Comparison of ENCODE assay signal across 8 cellular contexts in the genomic region with DNA sequence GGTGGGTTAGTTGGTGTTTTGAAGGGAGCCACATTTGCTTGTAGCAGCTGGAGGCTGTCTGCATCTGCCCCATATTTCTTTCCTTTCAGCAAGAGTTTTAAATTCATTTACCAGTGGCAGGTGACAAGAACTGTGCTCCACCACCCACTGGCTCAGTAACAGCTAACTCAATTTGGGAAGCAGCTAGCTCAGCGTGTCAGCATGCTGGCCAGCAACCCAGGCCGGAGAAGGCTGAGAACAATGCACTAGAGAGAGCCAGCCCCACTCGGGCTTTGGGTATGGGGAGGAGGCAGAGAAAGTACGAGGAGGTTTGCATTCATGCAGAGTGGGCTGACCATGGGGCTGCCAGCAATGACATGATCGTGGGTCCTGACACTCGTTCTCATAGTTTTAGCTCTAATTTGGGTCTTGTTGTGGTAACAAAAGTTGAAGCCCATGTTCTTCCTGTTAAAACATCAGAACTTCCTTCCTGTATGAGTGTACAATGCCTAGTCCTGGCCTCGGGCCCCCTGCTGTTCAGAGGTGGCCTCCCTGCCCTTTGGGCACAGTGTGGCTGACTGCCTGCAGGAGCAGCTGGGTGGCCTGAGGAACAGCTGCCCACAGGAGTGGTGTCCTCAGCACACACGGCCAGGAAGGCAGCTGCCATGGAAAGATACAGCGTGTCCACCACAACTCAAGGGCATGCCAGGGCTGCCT. TPM values are rescaled to one million over a fixed set of nuclear protein-coding genes. Genes with fewer than 3 reads are reported as not detected.
DNase-seq lines count a peak whose midpoint lies in the region; ATAC-seq and TF ChIP-seq lines count a peak whose summit lies in the region.

No MANE protein-coding gene starts in this region.

- peak overlapping the region; percentile 49 for H3K27ac ChIP-seq in CD8-positive, alpha-beta memory T cell (ENCODE audit: low read depth, low read length)
- H3K27ac ChIP-seq in RWPE1 (peak overlapping the region; percentile 24), neutrophil (peak overlapping the region; percentile 96)

- peaks cover 29 to 71% (median 36%) of the 10 kb centered on the region in 3 donors for H3K36me3 Mint-ChIP-seq in CD8-positive, alpha-beta memory T cell

- CTCF ChIA-PET in CD8-positive, alpha-beta memory T cell (lab: Charles Lee) = interaction anchor here (0.7 to 4.5 kb wide), 37 partner anchors 9 to 535 kb away, joined by 3 to 25 read pairs (median 4); no protein-coding TSS in a partner anchor
- CTCF ChIA-PET in RWPE1 (lab: Yijun Ruan, JAX) = interaction anchor here (0.6 kb wide), 1 partner anchor 228 kb away, joined by 6 read pairs; no protein-coding TSS in a partner anchor

- H3K27ac Mint-ChIP-seq in CD8-positive, alpha-beta memory T cell = peak overlapping the region; percentile 92 to 98 (median 95)

- POLR2A ChIA-PET in CD8-positive, alpha-beta memory T cell (lab: Charles Lee) = interaction anchor here (0.6 to 3.2 kb wide), 6 partner anchors 22 to 142 kb away, joined by 3 to 21 read pairs (median 4); no protein-coding TSS in a partner anchor
- POLR2A ChIA-PET in RWPE1 (lab: Yijun Ruan, JAX; ENCODE audit: low non-redundant PET) = no interaction called here

- peaks cover 18% of the 10 kb centered on the region for H3K36me3 ChIP-seq in CD8-positive, alpha-beta memory T cell (ENCODE audit: insufficient read depth, low read length)
- peaks cover 61% of the 10 kb centered on the region for H3K36me3 ChIP-seq in neutrophil

- H3K4me3 Mint-ChIP-seq in CD8-positive, alpha-beta memory T cell = peak overlapping the region; percentile 63 to 88 (median 83)

- H3K27me3 Mint-ChIP-seq in CD8-positive, alpha-beta memory T cell = peaks cover 0 to 3% of the 10 kb centered on the region in 2 donors

- H3K4me1 Mint-ChIP-seq in CD8-positive, alpha-beta memory T cell = peaks cover 93 to 98% (median 98%) of the 10 kb centered on the region in 3 donors

- no peak for TF ChIP-seq CTCF in RWPE1 (conservative IDR thresholded peaks at IDR 0.05; ENCODE audit: low read depth)
- peak; percentile 81 for TF ChIP-seq CTCF in neutrophil (IDR thresholded peaks at IDR 0.05)

- H3K27me3 ChIP-seq in CD8-positive, alpha-beta memory T cell (ENCODE audit: insufficient read depth, low read length, poor library complexity, severe bottlenecking) = no peaks in the 10 kb centered on the region
- no peaks in the 10 kb centered on the region for H3K27me3 ChIP-seq in neutrophil

- ATAC-seq in HG02763 (IDR thresholded peaks at IDR 0.05; ENCODE audit: unreplicated experiment) = no peak

- no peaks in the 10 kb centered on the region for H3K9me3 ChIP-seq in CD8-positive, alpha-beta memory T cell (ENCODE audit: low read length)
- no peaks in the 10 kb centered on the region for H3K9me3 ChIP-seq in neutrophil

- H3K4me3 ChIP-seq in CD8-positive, alpha-beta memory T cell (ENCODE audit: low read length) = peak overlapping the region; percentile 33
- peak overlapping the region; percentile 36 to 51 for H3K4me3 ChIP-seq in neutrophil (ENCODE audit: low read depth in 1 of 2, low read length in 1 of 2)

- peaks cover 0 to 4% (median 0%) of the 10 kb centered on the region in 5 donors for H3K9me3 Mint-ChIP-seq in CD8-positive, alpha-beta memory T cell

- peaks cover 82% of the 10 kb centered on the region for H3K4me1 ChIP-seq in CD8-positive, alpha-beta memory T cell (ENCODE audit: insufficient read depth, low read length)
- peaks cover 99 to 100% of the 10 kb centered on the region in 2 experiments for H3K4me1 ChIP-seq in neutrophil (ENCODE audit: control insufficient read depth in 1 of 2, insufficient read depth in 1 of 2, low read depth in 1 of 2, low read length in 1 of 2)

- DNase-seq in CD8-positive, alpha-beta memory T cell = peak; percentile 29 to 73 (median 43)
- DNase-seq in RWPE1 (ENCODE audit: low spot score) (no peak), dermis blood vessel endothelial cell (peak; percentile 92), NCI-H2107 treated with DMSO at 0.1 percent for 48 hours (lab: John Stamatoyannopoulos, UW; ENCODE audit: unreplicated experiment) (no peak), HUDEP-2 (lab: John Stamatoyannopoulos, UW; ENCODE audit: unreplicated experiment in 76 of 76) (no peak), NCI-H128 (lab: John Stamatoyannopoulos, UW; ENCODE audit: unreplicated experiment) (no peak)

RNA-seq across cellular contexts. Expression of a gene that starts 23.0 kb away (rescaled TPM):
- 10 to 100 TPM; 37.1 to 39.1 TPM for total RNA-seq in CD8-positive, alpha-beta memory T cell
- 141 TPM for polyA plus RNA-seq in CD8-positive, alpha-beta memory T cell
- 21.3 and 29.1 TPM in 2 replicates for total RNA-seq in dermis blood vessel endothelial cell

Comparison
In these comparisons a context has a peak if more than half of its experiments do, and no peak if none do; other contexts are left out.
1. DNase-seq: peak in CD8-positive, alpha-beta memory T cell (5 of 5) and dermis blood vessel endothelial cell (single experiment); none in RWPE1 (single experiment), NCI-H2107 treated with DMSO at 0.1 percent for 48 hours (single experiment), HUDEP-2 (0 of 76) and NCI-H128 (single experiment).
2. H3K27ac ChIP-seq: peak in every context shown above with its lines; median percentile 96 in neutrophil; 49 in CD8-positive, alpha-beta memory T cell; 24 in RWPE1.